In the genomic region with DNA sequence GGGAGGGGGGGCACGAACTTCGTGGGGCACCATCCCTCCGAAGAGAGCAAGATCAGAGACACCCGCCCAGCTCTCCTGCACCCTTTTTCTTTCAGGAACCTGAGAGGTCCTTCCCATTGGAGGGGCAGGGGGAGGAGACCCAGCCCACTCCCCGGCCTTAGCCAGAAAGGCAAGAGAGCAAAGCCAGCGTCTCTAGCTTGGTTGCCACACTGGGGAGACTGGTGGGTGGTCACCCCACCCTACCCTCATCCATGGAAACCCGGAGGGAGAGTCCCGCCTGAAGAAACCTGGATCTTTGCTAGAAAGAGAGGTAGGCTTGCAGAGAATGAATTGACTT, we compare ENCODE assay signal across 8 cellular contexts. TPM values are rescaled to one million over a fixed set of nuclear protein-coding genes. Genes with fewer than 3 reads are reported as not detected.
A peak's percentile ranks its signal among the peaks of the same experiment; 100 is the strongest.
DNase-seq lines count a peak whose midpoint lies in the region; ATAC-seq and TF ChIP-seq lines count a peak whose summit lies in the region.

No MANE protein-coding gene starts in this region.

- H3K4me1 ChIP-seq in lower lobe of right lung = peaks cover 46% of the 10 kb centered on the region
- H3K4me1 ChIP-seq in urinary bladder (ENCODE audit: insufficient read depth) = peaks cover 5% of the 10 kb centered on the region

- 0% methylated on average over 8 of the region's 8 CpGs for WGBS in urinary bladder

- BruUV-seq in MCF 10A (replicated peaks; lab: Mats Ljungman, UMichigan) = no TSS peak

- H3K27me3 ChIP-seq in AG04450 (ENCODE audit: control insufficient read depth, insufficient read depth, low read length) = no peaks in the 10 kb centered on the region
- no peaks in the 10 kb centered on the region for H3K27me3 ChIP-seq in lower lobe of right lung (ENCODE audit: low read depth)

- intact Hi-C loops in MCF 10A (cut with micrococcal nuclease) (loop anchor here (1.0 to 10.0 kb wide), 6 partner anchors 36 to 500 kb away; partner anchors contain the start of genes ZBED6 and ZC3H11A), lower lobe of right lung (cut with DNase I) (loop anchor here (10.0 kb wide), 1 partner anchor 112 kb away; no protein-coding TSS in a partner anchor)

- POLR2A ChIA-PET in AG04450 (lab: Yijun Ruan, JAX) (interaction anchor here (0.6 to 1.7 kb wide), 10 partner anchors 20 to 177 kb away, joined by 3 to 7 read pairs (median 4); no protein-coding TSS in a partner anchor), MCF 10A (lab: Yijun Ruan, JAX) (interaction anchor here (0.6 to 4.8 kb wide), 49 partner anchors 10 to 688 kb away, joined by 3 to 172 read pairs (median 4); partner anchors contain the start of genes ZBED6 and ZC3H11A)

- no peaks in the 10 kb centered on the region for H3K9me3 Mint-ChIP-seq in IgD-negative memory B cell
- no peaks in the 10 kb centered on the region for H3K9me3 Mint-ChIP-seq in MCF 10A (ENCODE audit: unreplicated experiment)

- H3K4me3 ChIP-seq in AG04450 (ENCODE audit: low read depth, low read length) (peak overlapping the region; percentile 88), lower lobe of right lung (peak overlapping the region; percentile 88), urinary bladder (ENCODE audit: low read depth, low read length) (peak overlapping the region; percentile 58)

- peaks cover 27 to 38% (median 31%) of the 10 kb centered on the region in 3 donors for H3K4me1 Mint-ChIP-seq in IgD-negative memory B cell
- H3K4me1 Mint-ChIP-seq in MCF 10A (ENCODE audit: insufficient read depth, unreplicated experiment) = peaks cover 53% of the 10 kb centered on the region

- ATAC-seq in lower lobe of right lung (peak; percentile 37 to 44), HG03442 (IDR thresholded peaks at IDR 0.05; ENCODE audit: unreplicated experiment) (no peak)

- H3K4me3 Mint-ChIP-seq in IgD-negative memory B cell (peak overlapping the region; percentile 52 to 94 (median 92)), MCF 10A (ENCODE audit: unreplicated experiment) (peak overlapping the region; percentile 75)

- CTCF ChIA-PET in AG04450 (lab: Charles Lee) = interaction anchor here (0.7 to 2.3 kb wide), 6 partner anchors 65 to 140 kb away, joined by 3 to 12 read pairs (median 5); no protein-coding TSS in a partner anchor
- CTCF ChIA-PET in MCF 10A (lab: Yijun Ruan, JAX) = interaction anchor here (0.6 to 4.6 kb wide), 30 partner anchors 8 to 701 kb away, joined by 3 to 82 read pairs (median 5); no protein-coding TSS in a partner anchor

- peaks cover 4% of the 10 kb centered on the region for H3K36me3 ChIP-seq in lower lobe of right lung
- H3K36me3 ChIP-seq in urinary bladder (ENCODE audit: insufficient read depth) = no peaks in the 10 kb centered on the region

- H3K27me3 Mint-ChIP-seq in IgD-negative memory B cell (peaks cover 2% of the 10 kb centered on the region), MCF 10A (ENCODE audit: insufficient read depth, unreplicated experiment) (no peaks in the 10 kb centered on the region)

- H3K27ac ChIP-seq in AG04450 (ENCODE audit: low read depth, low read length) (peak overlapping the region; percentile 71), lower lobe of right lung (peak overlapping the region; percentile 90), urinary bladder (ENCODE audit: low read depth) (peak overlapping the region; percentile 80)

- TF ChIP-seq CTCF in AG04450 (IDR thresholded peaks at IDR 0.05; ENCODE audit: low read depth, low read length) = no peak
- TF ChIP-seq CTCF in MCF 10A (IDR thresholded peaks at IDR 0.05; ENCODE audit: unreplicated experiment) = no peak
- TF ChIP-seq CTCF in lower lobe of right lung (IDR thresholded peaks at IDR 0.05) = no peak

- DNase-seq in AG04450 (ENCODE audit: low read depth, low spot score) = no peak
- DNase-seq in MCF 10A (ENCODE audit: unreplicated experiment) = no peak
- peak; percentile 71 for DNase-seq in lower lobe of right lung
- no peak for DNase-seq in cerebellar nuclear complex (lab: John Stamatoyannopoulos, UW)
- DNase-seq in retina = no peak

- H3K9me3 ChIP-seq in AG04450 (ENCODE audit: control insufficient read depth, insufficient read depth, low read length) = no peaks in the 10 kb centered on the region
- H3K9me3 ChIP-seq in lower lobe of right lung = no peaks in the 10 kb centered on the region

- H3K27ac Mint-ChIP-seq in IgD-negative memory B cell (peak overlapping the region; percentile 23 to 97 (median 95)), MCF 10A (ENCODE audit: low read depth, unreplicated experiment) (peak overlapping the region; percentile 91)

- H3K36me3 Mint-ChIP-seq in IgD-negative memory B cell (peaks cover 2% of the 10 kb centered on the region), MCF 10A (ENCODE audit: insufficient read depth, unreplicated experiment) (no peaks in the 10 kb centered on the region)

RNA-seq across cellular contexts. Expression of gene ATP2B4, which starts 0.2 kb away (rescaled TPM):
- polyA plus RNA-seq in AG04450 (2011; rRNA removed) (168 and 204 TPM in 2 replicates), IgD-negative memory B cell (5.0 TPM), urinary bladder (168 TPM)
- polyA minus RNA-seq in AG04450 (2011; rRNA and poly(A)+ RNA removed) = 319 and 332 TPM in 2 replicates
- total RNA-seq in MCF 10A (2022) (15.4 and 17.0 TPM in 2 replicates), lower lobe of right lung (92.3 TPM), urinary bladder (143 TPM)
